In genomic region chr15:22839046-22839705, GRCh38 we compare ENCODE assay signal across 8 cellular contexts. TPM values are rescaled to one million over a fixed set of nuclear protein-coding genes. Genes with fewer than 3 reads are reported as not detected.
DNase-seq lines count a peak whose midpoint lies in the region; ATAC-seq and TF ChIP-seq lines count a peak whose summit lies in the region.

No MANE protein-coding gene starts in this region.

- peak overlapping the region; percentile 88 to 98 (median 96) for H3K27ac ChIP-seq in esophagus muscularis mucosa (replicated peaks in 1 of 4)

- WGBS in esophagus muscularis mucosa: 0% methylated on average over 16 of the region's 16 CpGs

- no peak for TF ChIP-seq CTCF in AG09309 (IDR thresholded peaks at IDR 0.05; ENCODE audit: control insufficient read depth, insufficient read depth, low read depth, low read length, missing control alignments)
- no peak for TF ChIP-seq CTCF in esophagus muscularis mucosa (IDR thresholded peaks at IDR 0.05)

- peak overlapping the region; percentile 95 for H2AFZ ChIP-seq in neuron (ENCODE audit: low read depth, low read length)

- intact Hi-C loops in esophagus muscularis mucosa (cut with DNase I) (loop anchor here (2.0 kb wide), 1 partner anchor 52 kb away; the partner anchor contains the start of gene NIPA1), posterior vena cava (cut with DNase I) (no loop called here)

- H3K27me3 ChIP-seq in esophagus muscularis mucosa: no peaks in the 10 kb centered on the region
- no peaks in the 10 kb centered on the region for H3K27me3 ChIP-seq in neuron (ENCODE audit: insufficient read depth, low read length)

- no peaks in the 10 kb centered on the region for H3K9me3 ChIP-seq in esophagus muscularis mucosa
- H3K9me3 ChIP-seq in neuron (ENCODE audit: low read length): no peaks in the 10 kb centered on the region

- H3K36me3 ChIP-seq in esophagus muscularis mucosa (peaks cover 0 to 21% (median 9%) of the 10 kb centered on the region in 4 donors), neuron (ENCODE audit: insufficient read depth, low read length) (peaks cover 11% of the 10 kb centered on the region)

- peak; percentile 3 for ATAC-seq in GM21528 (IDR thresholded peaks at IDR 0.05; ENCODE audit: low FRiP score, unreplicated experiment)
- ATAC-seq in SK-N-SH treated with all-trans-retinoic acid at 6 μM for 48 hours: 0 out of 3 replicates have a peak, but pooled peaks have one; percentile 3

- TF ChIP-seq EP300 in esophagus muscularis mucosa (IDR thresholded peaks at IDR 0.05): no peak

- peaks cover 15 to 41% (median 27%) of the 10 kb centered on the region in 4 donors for H3K4me1 ChIP-seq in esophagus muscularis mucosa
- H3K4me1 ChIP-seq in neuron (ENCODE audit: insufficient read depth, low read length): peaks cover 13% of the 10 kb centered on the region

- peak overlapping the region; percentile 76 for H3K4me3 ChIP-seq in AG09309 (ENCODE audit: control insufficient read depth, low read depth, low read length)
- peak overlapping the region; percentile 77 to 90 (median 80) for H3K4me3 ChIP-seq in esophagus muscularis mucosa
- peak overlapping the region; percentile 92 for H3K4me3 ChIP-seq in neuron (ENCODE audit: low read length)

- DNase-seq in AG09309 (ENCODE audit: low read depth) (no peak), esophagus muscularis mucosa (ENCODE audit: extremely low spot score) (no peak), foreskin melanocyte (no peak), posterior vena cava (ENCODE audit: low spot score) (no peak)
- no peak for DNase-seq in activated CD4-positive, CD25-positive, alpha-beta regulatory T cell (lab: John Stamatoyannopoulos, UW)

- no peak for TF ChIP-seq POLR2A in esophagus muscularis mucosa (IDR thresholded peaks at IDR 0.05; ENCODE audit: low read depth)

TF ChIP-seq in SK-N-SH treated with all-trans-retinoic acid at 6 μM for 48 hours, 23 proteins besides CTCF, POLR2A, EP300 and RAD21:
- TF ChIP-seq CSRNP3 (CRISPR knock-in tag; IDR thresholded peaks at IDR 0.05): no peak
- TF ChIP-seq POU6F1 (CRISPR knock-in tag; IDR thresholded peaks at IDR 0.05; ENCODE audit: borderline replicate concordance, low read depth): no peak
- no peak for TF ChIP-seq ZNF565 (CRISPR knock-in tag; conservative IDR thresholded peaks at IDR 0.05; ENCODE audit: low read depth)
- no peak for TF ChIP-seq OSR1 (CRISPR knock-in tag; IDR thresholded peaks at IDR 0.05)
- TF ChIP-seq ARNTL (CRISPR knock-in tag; IDR thresholded peaks at IDR 0.05; ENCODE audit: borderline replicate concordance, low read depth): no peak
- TF ChIP-seq CREB5 (CRISPR knock-in tag; IDR thresholded peaks at IDR 0.05; ENCODE audit: low read depth): no peak
- no peak for TF ChIP-seq ISL1 (CRISPR knock-in tag; IDR thresholded peaks at IDR 0.05)
- TF ChIP-seq SNAI2 (CRISPR knock-in tag; IDR thresholded peaks at IDR 0.05): no peak
- no peak for TF ChIP-seq GLIS3 (CRISPR knock-in tag; IDR thresholded peaks at IDR 0.05)
- TF ChIP-seq TSHZ2 (CRISPR knock-in tag; IDR thresholded peaks at IDR 0.05): no peak
- TF ChIP-seq RARB (CRISPR knock-in tag; IDR thresholded peaks at IDR 0.05): no peak
- no peak for TF ChIP-seq ZNF8 (CRISPR knock-in tag; IDR thresholded peaks at IDR 0.05)
- no peak for TF ChIP-seq BACH2 (CRISPR knock-in tag; IDR thresholded peaks at IDR 0.05; ENCODE audit: borderline replicate concordance)
- TF ChIP-seq TOX (CRISPR knock-in tag; IDR thresholded peaks at IDR 0.05; ENCODE audit: borderline replicate concordance): no peak
- TF ChIP-seq ESRRG (CRISPR knock-in tag; IDR thresholded peaks at IDR 0.05): no peak

RNA-seq across cellular contexts. Expression of gene NIPA2, which starts 0.7 kb away (rescaled TPM):
- total RNA-seq in esophagus muscularis mucosa (10 to 100 TPM; 29.9 to 41.3 (median 34.5) TPM), posterior vena cava (10 to 100 TPM; 26.9 to 27.9 TPM)

RNA-seq across cellular contexts. Expression of gene NIPA1, which starts 52.7 kb away (rescaled TPM):
- 10 to 100 TPM in 3 of 4 donors, 1 to 10 TPM in 1; 9.8 to 15.4 (median 14.4) TPM for total RNA-seq in esophagus muscularis mucosa
- total RNA-seq in posterior vena cava: 10 to 100 TPM in 1 of 2 donors, 1 to 10 TPM in 1; 7.6 to 12.9 TPM
